8 cellular contexts compared by ENCODE assay signal in the genomic region with DNA sequence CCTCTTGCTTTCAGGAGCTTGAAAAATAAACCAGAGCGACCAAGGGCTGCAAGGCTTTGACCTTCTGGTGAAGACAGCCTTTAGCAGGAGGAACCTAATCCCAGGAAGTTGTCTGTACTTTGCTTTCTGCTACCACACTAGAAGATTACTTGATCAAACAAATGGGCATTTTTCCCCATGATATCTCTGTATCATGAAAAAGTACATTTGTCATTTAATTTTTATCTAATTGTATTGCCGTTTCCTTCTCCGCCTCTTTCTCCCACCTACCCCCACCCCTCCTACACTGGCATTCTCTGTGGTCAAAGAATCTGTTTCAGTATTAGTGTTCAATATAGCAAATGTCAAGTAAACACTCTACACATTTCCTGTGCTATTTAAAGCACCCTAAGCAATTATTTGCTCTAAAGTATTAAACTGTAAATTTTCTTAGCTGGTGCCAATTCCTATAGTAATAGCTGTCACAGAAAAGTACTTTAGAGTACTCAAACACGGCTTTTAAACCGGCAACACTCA. TPM values are rescaled to one million over a fixed set of nuclear protein-coding genes. Genes with fewer than 3 reads are reported as not detected.
A peak's percentile ranks its signal among the peaks of the same experiment; 100 is the strongest.
DNase-seq lines count a peak whose midpoint lies in the region; ATAC-seq and TF ChIP-seq lines count a peak whose summit lies in the region.

No MANE protein-coding gene starts in this region.

- no peak for TF ChIP-seq CTCF in GM13976 (IDR thresholded peaks at IDR 0.05; ENCODE audit: borderline replicate concordance, control extremely low read depth, extremely low read depth, insufficient read depth, missing control alignments)
- TF ChIP-seq CTCF in KMS-11 (conservative IDR thresholded peaks at IDR 0.05; ENCODE audit: low read depth, low read length) = no peak
- no peak for TF ChIP-seq CTCF in hepatocyte (IDR thresholded peaks at IDR 0.05; ENCODE audit: poor library complexity)
- TF ChIP-seq CTCF in BE2C (IDR thresholded peaks at IDR 0.05; ENCODE audit: low read depth, low read length) = no peak
- no peak for TF ChIP-seq CTCF in foreskin fibroblast (IDR thresholded peaks at IDR 0.05; ENCODE audit: low read depth, low read length)

- H3K4me1 ChIP-seq in KMS-11 (ENCODE audit: low read depth, poor library complexity, severe bottlenecking) (peaks cover 70% of the 10 kb centered on the region), hepatocyte (ENCODE audit: insufficient read depth) (peaks cover 29% of the 10 kb centered on the region), BE2C (no peaks in the 10 kb centered on the region; the same call in 1 of the 2 replicates)

- no peaks in the 10 kb centered on the region for H3K36me3 ChIP-seq in KMS-11 (ENCODE audit: insufficient read depth)
- no peaks in the 10 kb centered on the region for H3K36me3 ChIP-seq in hepatocyte (replicated peaks; ENCODE audit: insufficient read depth, low read depth)
- no peaks in the 10 kb centered on the region for H3K36me3 ChIP-seq in BE2C

- H3K27me3 ChIP-seq in KMS-11 (ENCODE audit: insufficient read depth, low read depth) (no peaks in the 10 kb centered on the region), hepatocyte (no peaks in the 10 kb centered on the region), BE2C (no peaks in the 10 kb centered on the region)

- H3K4me2 ChIP-seq in KMS-11 (peak overlapping the region; percentile 97), hepatocyte (peak overlapping the region; percentile 49)

- DNase-seq in GM13976 (ENCODE audit: low spot score) = peak; percentile 33
- DNase-seq in hepatocyte (ENCODE audit: low spot score) = no peak
- DNase-seq in NCI-H510A treated with DMSO at 0.1 percent for 48 hours (lab: John Stamatoyannopoulos, UW) = no peak
- no peak for DNase-seq in BE2C
- no peak for DNase-seq in foreskin fibroblast
- no peak for DNase-seq in activated gamma-delta T cell (lab: John Stamatoyannopoulos, UW)

- H3K79me2 ChIP-seq in KMS-11 (ENCODE audit: insufficient read depth, low read depth) (peaks cover 31% of the 10 kb centered on the region; the same call in 1 of the 2 replicates), hepatocyte (peaks cover 60% of the 10 kb centered on the region)

- no peaks in the 10 kb centered on the region for H3K9me2 ChIP-seq in hepatocyte (replicated peaks; ENCODE audit: insufficient read depth)

- H4K20me1 ChIP-seq in KMS-11 (ENCODE audit: insufficient read depth) = no peaks in the 10 kb centered on the region
- no peaks in the 10 kb centered on the region for H4K20me1 ChIP-seq in hepatocyte (ENCODE audit: insufficient read depth, poor library complexity, severe bottlenecking)

- peak overlapping the region; percentile 47; the same call in 1 of the 2 replicates for H3K9ac ChIP-seq in KMS-11

- H3K9me3 ChIP-seq in hepatocyte (ENCODE audit: low read depth) (no peaks in the 10 kb centered on the region), BE2C (no peaks in the 10 kb centered on the region)

- ATAC-seq in GM21526 (IDR thresholded peaks at IDR 0.05; ENCODE audit: low FRiP score, unreplicated experiment) = peak; percentile 97

- H3K27ac ChIP-seq in KMS-11 (peak overlapping the region; percentile 86), hepatocyte (peak overlapping the region; percentile 71)

- 56% methylated on average over 5 of the region's 5 CpGs for WGBS in hepatocyte (ENCODE audit: low lambda C conversion rate, missing lambda C conversion rate)

- in situ Hi-C loops in GM13976 (cut with MboI; ENCODE audit: low sequenced_read_pairs, unreplicated experiment) = no loop called here

- H3K4me3 ChIP-seq in KMS-11 (IDR thresholded peaks at IDR 0.05; ENCODE audit: insufficient read depth, low read depth, low read length) = no peak overlapping the region
- H3K4me3 ChIP-seq in hepatocyte = no peak overlapping the region
- no peak overlapping the region for H3K4me3 ChIP-seq in BE2C (ENCODE audit: low read depth, low read length)
- H3K4me3 ChIP-seq in foreskin fibroblast (ENCODE audit: low read depth in 1 of 2, low read length in 2 of 2) = no peak overlapping the region

- H2AFZ ChIP-seq in KMS-11 (ENCODE audit: low read depth) = peak overlapping the region; percentile 10; the same call in 1 of the 2 replicates
- H2AFZ ChIP-seq in hepatocyte = no peak overlapping the region

RNA-seq across cellular contexts. Expression of a gene that starts 29.7 kb away (rescaled TPM):
- 28.7 and 32.6 TPM in 2 replicates for total RNA-seq in hepatocyte
- polyA plus RNA-seq in hepatocyte = 14.7 and 16.3 TPM in 2 replicates
- 2.3 TPM for polyA plus RNA-seq in BE2C (2012; ENCODE audit: insufficient read depth, insufficient read length, low read depth)
